Comparison of ENCODE assay signal across 1 cellular context in the genomic region with DNA sequence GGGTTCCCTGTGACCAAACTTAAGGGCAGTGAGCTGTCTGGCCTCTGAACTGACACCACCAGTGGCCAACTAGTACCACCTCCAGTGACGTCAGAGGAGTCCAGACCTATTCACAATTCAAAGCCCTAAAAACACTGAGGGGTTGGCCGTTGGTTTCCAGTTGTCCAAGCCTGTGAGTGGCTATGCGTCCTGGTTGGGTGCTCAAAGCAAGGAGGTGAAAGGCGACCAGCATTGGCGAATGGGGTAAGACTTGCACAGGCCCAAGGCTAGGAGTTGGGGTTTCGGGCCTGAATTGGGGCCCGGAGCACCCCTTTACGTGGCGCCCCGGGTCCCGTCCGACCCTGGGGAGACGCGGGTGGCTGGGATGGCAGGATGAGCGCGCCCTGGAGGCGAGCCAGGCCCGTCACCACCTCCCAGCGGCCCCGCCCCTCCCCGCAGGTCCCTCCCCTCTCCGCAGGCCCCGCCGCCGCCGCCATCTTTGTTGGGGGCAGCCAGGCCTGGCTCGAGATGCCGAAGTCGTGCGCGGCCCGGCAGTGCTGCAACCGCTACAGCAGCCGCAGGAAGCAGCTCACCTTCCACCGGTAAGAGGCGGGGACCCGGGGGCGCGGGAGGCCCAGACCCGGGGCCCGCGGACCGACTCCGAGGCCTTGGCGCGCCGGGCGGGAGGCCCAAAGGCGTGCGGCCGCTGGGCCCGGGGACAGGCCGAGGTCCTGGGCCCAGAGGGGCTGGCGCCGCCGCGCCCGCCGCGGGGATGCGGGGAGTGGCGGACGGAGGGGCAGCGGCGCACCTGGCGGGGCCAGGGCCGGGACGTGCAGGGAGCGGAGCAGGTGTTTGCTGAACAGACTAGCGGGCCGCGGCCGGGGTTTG.
TF ChIP-seq lines count a peak whose summit lies in the region.

THAP3 (plus strand) TSS at position 157 of the 867 bp plus-strand sequence; CDS start at position 508, 351 bp downstream.

TF ChIP-seq in K562, 482 proteins besides CTCF, POLR2A, EP300 and RAD21 (continued from another document and continues in another):
- TF ChIP-seq, protein P1, sequence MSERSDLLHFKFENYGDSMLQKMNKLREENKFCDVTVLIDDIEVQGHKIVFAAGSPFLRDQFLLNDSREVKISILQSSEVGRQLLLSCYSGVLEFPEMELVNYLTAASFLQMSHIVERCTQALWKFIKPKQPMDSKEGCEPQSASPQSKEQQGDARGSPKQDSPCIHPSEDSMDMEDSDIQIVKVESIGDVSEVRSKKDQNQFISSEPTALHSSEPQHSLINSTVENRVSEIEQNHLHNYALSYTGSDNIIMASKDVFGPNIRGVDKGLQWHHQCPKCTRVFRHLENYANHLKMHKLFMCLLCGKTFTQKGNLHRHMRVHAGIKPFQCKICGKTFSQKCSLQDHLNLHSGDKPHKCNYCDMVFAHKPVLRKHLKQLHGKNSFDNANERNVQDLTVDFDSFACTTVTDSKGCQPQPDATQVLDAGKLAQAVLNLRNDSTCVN (CRISPR knock-in tag; IDR thresholded peaks at IDR 0.05), result no peak
- TF ChIP-seq ZNF217 (CRISPR knock-in tag; IDR thresholded peaks at IDR 0.05) (no peak), PPARD (CRISPR knock-in tag; IDR thresholded peaks at IDR 0.05) (no peak), TCF7 (IDR thresholded peaks at IDR 0.05; ENCODE audit: borderline replicate concordance) (no peak), MCM7 (IDR thresholded peaks at IDR 0.05) (no peak), KDM5B (IDR thresholded peaks at IDR 0.05; ENCODE audit: insufficient replicate concordance, low read depth, low read length) (peak; percentile 37), THRAP3 (IDR thresholded peaks at IDR 0.05; ENCODE audit: borderline replicate concordance) (no peak), CHCHD3 (CRISPR knock-in tag; IDR thresholded peaks at IDR 0.05) (no peak), ZFPM2 (CRISPR knock-in tag; IDR thresholded peaks at IDR 0.05) (no peak), ZNF253 (CRISPR knock-in tag; conservative IDR thresholded peaks at IDR 0.05) (no peak), TCFL5 (CRISPR knock-in tag; conservative IDR thresholded peaks at IDR 0.05) (no peak), NR1H2 (CRISPR knock-in tag; IDR thresholded peaks at IDR 0.05) (no peak), HMGN3 (IDR thresholded peaks at IDR 0.05; ENCODE audit: borderline replicate concordance, extremely low read depth, insufficient read length, low read depth, low read length) (peak; percentile 32), ZNF785 (CRISPR knock-in tag; IDR thresholded peaks at IDR 0.05) (no peak), GATA2 (CRISPR knock-in tag; IDR thresholded peaks at IDR 0.05) (no peak), ZNF707 (CRISPR knock-in tag; conservative IDR thresholded peaks at IDR 0.05) (no peak), ERF (CRISPR knock-in tag; IDR thresholded peaks at IDR 0.05) (no peak), ZHX1 (conservative IDR thresholded peaks at IDR 0.05; ENCODE audit: low read length) (0 out of 2 replicates have a peak, but pooled peaks have one; percentile 13), HLTF (IDR thresholded peaks at IDR 0.05) (no peak), CREBBP (IDR thresholded peaks at IDR 0.05; ENCODE audit: low read depth, low read length) (no peak), GTF2A2 (tag; IDR thresholded peaks at IDR 0.05) (no peak), TEAD2 (tag; IDR thresholded peaks at IDR 0.05) (no peak), SNRNP70 (optimal IDR thresholded peaks at IDR 0.05; ENCODE audit: low read depth, low read length) (no peak), MCM5 (IDR thresholded peaks at IDR 0.05; ENCODE audit: low read depth) (no peak), TBL1XR1 (IDR thresholded peaks at IDR 0.05; ENCODE audit: low read length in 2 of 2) (no peak; a peak in 1 of 4 replicates), GABPB2 (CRISPR knock-in tag; conservative IDR thresholded peaks at IDR 0.05) (no peak), NFATC3 (IDR thresholded peaks at IDR 0.05) (no peak), BRCA1 (IDR thresholded peaks at IDR 0.05) (no peak), BRCA1 (CRISPR knock-in tag; IDR thresholded peaks at IDR 0.05) (no peak), RBBP5 (IDR thresholded peaks at IDR 0.05; ENCODE audit: borderline replicate concordance, insufficient read depth, low read length, poor library complexity, severe bottlenecking) (peak; percentile 68), ETS2 (tag; IDR thresholded peaks at IDR 0.05; ENCODE audit: borderline replicate concordance, poor library complexity, severe bottlenecking) (no peak), PATZ1 (CRISPR knock-in tag; IDR thresholded peaks at IDR 0.05; ENCODE audit: borderline replicate concordance) (no peak), POLR3A (IDR thresholded peaks at IDR 0.05; ENCODE audit: borderline replicate concordance, extremely low read depth, insufficient read depth, insufficient read length) (no peak), PTRF (tag; IDR thresholded peaks at IDR 0.05) (no peak), ZNF740 (CRISPR knock-in tag; IDR thresholded peaks at IDR 0.05) (no peak; the same call in 1 of the 2 replicates), ZNF740 (tag; IDR thresholded peaks at IDR 0.05) (no peak)
- TF ChIP-seq, protein P2, sequence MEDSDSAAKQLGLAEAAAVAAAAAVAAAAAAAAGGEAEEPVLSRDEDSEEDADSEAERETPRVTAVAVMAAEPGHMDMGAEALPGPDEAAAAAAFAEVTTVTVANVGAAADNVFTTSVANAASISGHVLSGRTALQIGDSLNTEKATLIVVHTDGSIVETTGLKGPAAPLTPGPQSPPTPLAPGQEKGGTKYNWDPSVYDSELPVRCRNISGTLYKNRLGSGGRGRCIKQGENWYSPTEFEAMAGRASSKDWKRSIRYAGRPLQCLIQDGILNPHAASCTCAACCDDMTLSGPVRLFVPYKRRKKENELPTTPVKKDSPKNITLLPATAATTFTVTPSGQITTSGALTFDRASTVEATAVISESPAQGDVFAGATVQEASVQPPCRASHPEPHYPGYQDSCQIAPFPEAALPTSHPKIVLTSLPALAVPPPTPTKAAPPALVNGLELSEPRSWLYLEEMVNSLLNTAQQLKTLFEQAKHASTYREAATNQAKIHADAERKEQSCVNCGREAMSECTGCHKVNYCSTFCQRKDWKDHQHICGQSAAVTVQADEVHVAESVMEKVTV (CRISPR knock-in tag; IDR thresholded peaks at IDR 0.05), result no peak
- TF ChIP-seq, protein P3, sequence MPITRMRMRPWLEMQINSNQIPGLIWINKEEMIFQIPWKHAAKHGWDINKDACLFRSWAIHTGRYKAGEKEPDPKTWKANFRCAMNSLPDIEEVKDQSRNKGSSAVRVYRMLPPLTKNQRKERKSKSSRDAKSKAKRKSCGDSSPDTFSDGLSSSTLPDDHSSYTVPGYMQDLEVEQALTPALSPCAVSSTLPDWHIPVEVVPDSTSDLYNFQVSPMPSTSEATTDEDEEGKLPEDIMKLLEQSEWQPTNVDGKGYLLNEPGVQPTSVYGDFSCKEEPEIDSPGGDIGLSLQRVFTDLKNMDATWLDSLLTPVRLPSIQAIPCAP (CRISPR knock-in tag; IDR thresholded peaks at IDR 0.05; ENCODE audit: borderline replicate concordance), result no peak
- TF ChIP-seq, protein P4, sequence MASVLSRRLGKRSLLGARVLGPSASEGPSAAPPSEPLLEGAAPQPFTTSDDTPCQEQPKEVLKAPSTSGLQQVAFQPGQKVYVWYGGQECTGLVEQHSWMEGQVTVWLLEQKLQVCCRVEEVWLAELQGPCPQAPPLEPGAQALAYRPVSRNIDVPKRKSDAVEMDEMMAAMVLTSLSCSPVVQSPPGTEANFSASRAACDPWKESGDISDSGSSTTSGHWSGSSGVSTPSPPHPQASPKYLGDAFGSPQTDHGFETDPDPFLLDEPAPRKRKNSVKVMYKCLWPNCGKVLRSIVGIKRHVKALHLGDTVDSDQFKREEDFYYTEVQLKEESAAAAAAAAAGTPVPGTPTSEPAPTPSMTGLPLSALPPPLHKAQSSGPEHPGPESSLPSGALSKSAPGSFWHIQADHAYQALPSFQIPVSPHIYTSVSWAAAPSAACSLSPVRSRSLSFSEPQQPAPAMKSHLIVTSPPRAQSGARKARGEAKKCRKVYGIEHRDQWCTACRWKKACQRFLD (CRISPR knock-in tag; IDR thresholded peaks at IDR 0.05), result no peak
- TF ChIP-seq, protein P5, sequence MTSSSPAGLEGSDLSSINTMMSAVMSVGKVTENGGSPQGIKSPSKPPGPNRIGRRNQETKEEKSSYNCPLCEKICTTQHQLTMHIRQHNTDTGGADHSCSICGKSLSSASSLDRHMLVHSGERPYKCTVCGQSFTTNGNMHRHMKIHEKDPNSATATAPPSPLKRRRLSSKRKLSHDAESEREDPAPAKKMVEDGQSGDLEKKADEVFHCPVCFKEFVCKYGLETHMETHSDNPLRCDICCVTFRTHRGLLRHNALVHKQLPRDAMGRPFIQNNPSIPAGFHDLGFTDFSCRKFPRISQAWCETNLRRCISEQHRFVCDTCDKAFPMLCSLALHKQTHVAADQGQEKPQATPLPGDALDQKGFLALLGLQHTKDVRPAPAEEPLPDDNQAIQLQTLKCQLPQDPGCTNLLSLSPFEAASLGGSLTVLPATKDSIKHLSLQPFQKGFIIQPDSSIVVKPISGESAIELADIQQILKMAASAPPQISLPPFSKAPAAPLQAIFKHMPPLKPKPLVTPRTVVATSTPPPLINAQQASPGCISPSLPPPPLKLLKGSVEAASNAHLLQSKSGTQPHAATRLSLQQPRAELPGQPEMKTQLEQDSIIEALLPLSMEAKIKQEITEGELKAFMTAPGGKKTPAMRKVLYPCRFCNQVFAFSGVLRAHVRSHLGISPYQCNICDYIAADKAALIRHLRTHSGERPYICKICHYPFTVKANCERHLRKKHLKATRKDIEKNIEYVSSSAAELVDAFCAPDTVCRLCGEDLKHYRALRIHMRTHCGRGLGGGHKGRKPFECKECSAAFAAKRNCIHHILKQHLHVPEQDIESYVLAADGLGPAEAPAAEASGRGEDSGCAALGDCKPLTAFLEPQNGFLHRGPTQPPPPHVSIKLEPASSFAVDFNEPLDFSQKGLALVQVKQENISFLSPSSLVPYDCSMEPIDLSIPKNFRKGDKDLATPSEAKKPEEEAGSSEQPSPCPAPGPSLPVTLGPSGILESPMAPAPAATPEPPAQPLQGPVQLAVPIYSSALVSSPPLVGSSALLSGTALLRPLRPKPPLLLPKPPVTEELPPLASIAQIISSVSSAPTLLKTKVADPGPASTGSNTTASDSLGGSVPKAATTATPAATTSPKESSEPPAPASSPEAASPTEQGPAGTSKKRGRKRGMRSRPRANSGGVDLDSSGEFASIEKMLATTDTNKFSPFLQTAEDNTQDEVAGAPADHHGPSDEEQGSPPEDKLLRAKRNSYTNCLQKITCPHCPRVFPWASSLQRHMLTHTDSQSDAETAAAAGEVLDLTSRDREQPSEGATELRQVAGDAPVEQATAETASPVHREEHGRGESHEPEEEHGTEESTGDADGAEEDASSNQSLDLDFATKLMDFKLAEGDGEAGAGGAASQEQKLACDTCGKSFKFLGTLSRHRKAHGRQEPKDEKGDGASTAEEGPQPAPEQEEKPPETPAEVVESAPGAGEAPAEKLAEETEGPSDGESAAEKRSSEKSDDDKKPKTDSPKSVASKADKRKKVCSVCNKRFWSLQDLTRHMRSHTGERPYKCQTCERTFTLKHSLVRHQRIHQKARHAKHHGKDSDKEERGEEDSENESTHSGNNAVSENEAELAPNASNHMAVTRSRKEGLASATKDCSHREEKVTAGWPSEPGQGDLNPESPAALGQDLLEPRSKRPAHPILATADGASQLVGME (CRISPR knock-in tag; IDR thresholded peaks at IDR 0.05), result no peak
